ENCODE assay signal across 8 cellular contexts in genomic region chr11:110192604-110193282, GRCh38.
DNase-seq lines count a peak whose midpoint lies in the region; ATAC-seq and TF ChIP-seq lines count a peak whose summit lies in the region.
"Not testable (repeated sequence)": the region's sequence is repeated elsewhere in the genome, so short reads cannot be mapped to it uniquely, and the experiment has no call there.

No MANE protein-coding gene starts in this region.

- ATAC-seq in GM19025 (IDR thresholded peaks at IDR 0.05; ENCODE audit: low read depth, unreplicated experiment) (peak; percentile 58), GM21576 (IDR thresholded peaks at IDR 0.05; ENCODE audit: unreplicated experiment) (peak; percentile 71), HG02943 (IDR thresholded peaks at IDR 0.05; ENCODE audit: low read depth, unreplicated experiment) (peak; percentile 73), HG03432 (IDR thresholded peaks at IDR 0.05; ENCODE audit: unreplicated experiment) (peak; percentile 89)
- peak; percentile 67 to 69 for ATAC-seq in activated T-cell treated with anti-CD3 and anti-CD28 coated beads, Interleukin-2, amount 50 U/mL, for 4 hours
- ATAC-seq in stimulated activated effector memory CD8-positive, alpha-beta T cell treated with anti-CD3 and anti-CD28 coated beads, Interleukin-12 subunit alpha, Interleukin-12 subunit beta, amount 100 ng/mL, for 72 hours = peak; percentile 78

- not testable (repeated sequence) for H3K27ac Mint-ChIP-seq in stimulated activated effector memory CD8-positive, alpha-beta T cell treated with anti-CD3 and anti-CD28 coated beads, Interleukin-12 subunit alpha, Interleukin-12 subunit beta, amount 100 ng/mL, for 72 hours

- H3K4me1 Mint-ChIP-seq in activated T-cell treated with anti-CD3 and anti-CD28 coated beads, Interleukin-2, amount 50 U/mL, for 4 hours (ENCODE audit: low read depth) = peaks cover 11% of the 10 kb centered on the region
- H3K4me1 Mint-ChIP-seq in stimulated activated effector memory CD8-positive, alpha-beta T cell treated with anti-CD3 and anti-CD28 coated beads, Interleukin-12 subunit alpha, Interleukin-12 subunit beta, amount 100 ng/mL, for 72 hours = peaks cover 15% of the 10 kb centered on the region

- H3K4me3 ChIP-seq in GM12864 (ENCODE audit: low read depth, low read length) = not testable (repeated sequence)

- not testable (repeated sequence) for H3K36me3 Mint-ChIP-seq in activated T-cell treated with anti-CD3 and anti-CD28 coated beads, Interleukin-2, amount 50 U/mL, for 4 hours (ENCODE audit: insufficient read depth); stimulated activated effector memory CD8-positive, alpha-beta T cell treated with anti-CD3 and anti-CD28 coated beads, Interleukin-12 subunit alpha, Interleukin-12 subunit beta, amount 100 ng/mL, for 72 hours

- TF ChIP-seq CTCF in GM12864 (IDR thresholded peaks at IDR 0.05; ENCODE audit: low read depth, low read length, missing control alignments) = not testable (repeated sequence)

- not testable (repeated sequence) for H3K4me3 Mint-ChIP-seq in activated T-cell treated with anti-CD3 and anti-CD28 coated beads, Interleukin-2, amount 50 U/mL, for 4 hours; stimulated activated effector memory CD8-positive, alpha-beta T cell treated with anti-CD3 and anti-CD28 coated beads, Interleukin-12 subunit alpha, Interleukin-12 subunit beta, amount 100 ng/mL, for 72 hours

- DNase-seq in GM12864 (ENCODE audit: low read depth) (peak; percentile 36), NCI-H526 (lab: John Stamatoyannopoulos, UW) (peak; percentile 96 to 97)
- not testable (repeated sequence) for DNase-seq in activated T-cell treated with anti-CD3 and anti-CD28 coated beads, Interleukin-2, amount 50 U/mL, for 4 hours; stimulated activated effector memory CD8-positive, alpha-beta T cell treated with anti-CD3 and anti-CD28 coated beads, Interleukin-12 subunit alpha, Interleukin-12 subunit beta, amount 100 ng/mL, for 72 hours (ENCODE audit: low spot score in 2 of 2)

- not testable (repeated sequence) for H3K9me3 Mint-ChIP-seq in activated T-cell treated with anti-CD3 and anti-CD28 coated beads, Interleukin-2, amount 50 U/mL, for 4 hours; stimulated activated effector memory CD8-positive, alpha-beta T cell treated with anti-CD3 and anti-CD28 coated beads, Interleukin-12 subunit alpha, Interleukin-12 subunit beta, amount 100 ng/mL, for 72 hours

- H3K27me3 Mint-ChIP-seq in activated T-cell treated with anti-CD3 and anti-CD28 coated beads, Interleukin-2, amount 50 U/mL, for 4 hours (ENCODE audit: low read depth) = not testable (repeated sequence)
